ENCODE assay signal across 25 cellular contexts in genomic region chr5:97009921-97010320, GRCh38.
DNase-seq lines count a peak whose midpoint lies in the region; ATAC-seq, FAIRE-seq and TF ChIP-seq lines count a peak whose summit lies in the region.
"Had no signal": no experiment of that assay in that cellular context is flagged by ENCODE, and none has a peak within 500 bp of the region (broad histone marks: within the 10 kb centered on the region; RNA-seq: fewer than 3 reads in every experiment).

No MANE protein-coding gene starts in this region.

- TF ChIP-seq POLR2A in A549 (IDR thresholded peaks at IDR 0.05; ENCODE audit: low read length) (no peak), GM12892 (IDR thresholded peaks at IDR 0.05; ENCODE audit: low read depth, low read length) (no peak)

- TF ChIP-seq EP300 in A549 (IDR thresholded peaks at IDR 0.05): no peak

- H3K9me3 ChIP-seq in A549: no peaks in the 10 kb centered on the region
- H3K9me3 ChIP-seq in BLaER1 treated with 17β-estradiol and CSF1 and Interleukin-3, amounts not matched to agents 10 nM and 100 nM (replicated peaks in 1 of 11): no peaks in the 10 kb centered on the region; a peak in 2 of 22 replicates
- no peaks in the 10 kb centered on the region for H3K9me3 ChIP-seq in OCI-LY7 (ENCODE audit: low read length)
- H3K9me3 ChIP-seq: mucosa of descending colon, prostate gland, testis, vagina had no signal

- H3K4me3 Mint-ChIP-seq in memory B cell: no peak overlapping the region

- no peaks in the 10 kb centered on the region for H3K9me2 ChIP-seq in OCI-LY7 (ENCODE audit: insufficient read depth, low read length)

- H3K27ac Mint-ChIP-seq in memory B cell: peak overlapping the region; percentile 73

- H3K4me2 ChIP-seq in A549 (no peak overlapping the region), OCI-LY7 (ENCODE audit: low read length) (peak overlapping the region; percentile 75)
- peak overlapping the region; percentile 53 to 80 (median 70); a peak in 20 of 22 replicates for H3K4me2 ChIP-seq in BLaER1 treated with 17β-estradiol and CSF1 and Interleukin-3, amounts not matched to agents 10 nM and 100 nM
- H3K4me2 ChIP-seq: hepatocyte had no signal

- peaks cover 9% of the 10 kb centered on the region; the same call in 1 of the 2 replicates for H3K79me2 ChIP-seq in OCI-LY7 (ENCODE audit: insufficient read depth, low read depth, low read length)
- H3K79me2 ChIP-seq: hepatocyte had no signal

- no peaks in the 10 kb centered on the region for H3K27me3 ChIP-seq in BLaER1 treated with 17β-estradiol and CSF1 and Interleukin-3, amounts not matched to agents 10 nM and 100 nM
- H3K27me3 ChIP-seq: foreskin keratinocyte, hepatocyte, testis, vagina had no signal

- no peak for TF ChIP-seq RAD21 in A549 (conservative IDR thresholded peaks at IDR 0.05 in 1 of 2, IDR thresholded peaks at IDR 0.05 in 1 of 2)

- intact Hi-C loops in OCI-LY7 (cut with micrococcal nuclease; ENCODE audit: unreplicated experiment): loop anchor here (2.0 to 10.0 kb wide), 2 partner anchors 75 to 395 kb away; no protein-coding TSS in a partner anchor

- BruUV-seq in OCI-LY7 (replicated peaks; lab: Mats Ljungman, UMichigan): no TSS peak

- peaks cover 24% of the 10 kb centered on the region for H3K36me3 Mint-ChIP-seq in memory B cell

- ATAC-seq in A549: no peak
- no peak for ATAC-seq in memory B cell (ENCODE audit: low read depth)
- ATAC-seq: foreskin keratinocyte had no signal

- 94% methylated on average over 1 of the region's 1 CpG for WGBS in A549 (ENCODE audit: missing lambda C conversion rate)

- H3K9ac ChIP-seq in BLaER1 treated with 17β-estradiol and CSF1 and Interleukin-3, amounts not matched to agents 10 nM and 100 nM: peak overlapping the region in 8 of 11 experiments; percentile 42 to 61 (median 49); a peak in 11 of 22 replicates

- no peak for TF ChIP-seq CTCF in A549 (IDR thresholded peaks at IDR 0.05)
- TF ChIP-seq CTCF in OCI-LY7 (conservative IDR thresholded peaks at IDR 0.05; ENCODE audit: low read length): no peak

- H3K9me3 Mint-ChIP-seq in memory B cell: no peaks in the 10 kb centered on the region

- no peak overlapping the region for H3K4me3 ChIP-seq in A549
- no peak overlapping the region for H3K4me3 ChIP-seq in BLaER1 treated with 17β-estradiol and CSF1 and Interleukin-3, amounts not matched to agents 10 nM and 100 nM
- H3K4me3 ChIP-seq in OCI-LY7 (ENCODE audit: low read depth, low read length, poor library complexity, severe bottlenecking): peak overlapping the region; percentile 48
- H3K4me3 ChIP-seq: hepatocyte, mucosa of descending colon, prostate gland, testis, vagina had no signal

- no peak overlapping the region for H2AFZ ChIP-seq in OCI-LY7 (ENCODE audit: low read length)
- H2AFZ ChIP-seq: hepatocyte had no signal

- H3K27me3 Mint-ChIP-seq in memory B cell: no peaks in the 10 kb centered on the region

- H3K36me3 ChIP-seq in BLaER1 treated with 17β-estradiol and CSF1 and Interleukin-3, amounts not matched to agents 10 nM and 100 nM: peaks cover 44 to 80% (median 65%) of the 10 kb centered on the region in 11 experiments
- H3K36me3 ChIP-seq in OCI-LY7 (ENCODE audit: insufficient read depth, low read length): peaks cover 80% of the 10 kb centered on the region
- H3K36me3 ChIP-seq: prostate gland had no signal

- H4K20me1 ChIP-seq in BLaER1 treated with 17β-estradiol and CSF1 and Interleukin-3, amounts not matched to agents 10 nM and 100 nM: no peaks in the 10 kb centered on the region; a peak in 1 of 22 replicates
- H4K20me1 ChIP-seq in OCI-LY7 (ENCODE audit: insufficient read depth, low read length): no peaks in the 10 kb centered on the region

- DNase-seq in A549 (ENCODE audit: low read depth in 1 of 2, low spot score in 1 of 2) (no peak), OCI-LY7 (ENCODE audit: low spot score) (no peak), memory B cell (ENCODE audit: low spot score in 2 of 2) (no peak), GM12892 (ENCODE audit: insufficient read length) (no peak), HK-2 (ENCODE audit: unreplicated experiment) (no peak), GM19238 (ENCODE audit: insufficient read length, low spot score) (no peak)
- DNase-seq: activated gamma-delta T cell; aorta; cerebellar nuclear complex; COR-L47; DMS79 treated with DMSO at 0.1 percent for 48 hours; effector CD4-positive, alpha-beta T cell; foreskin keratinocyte; GOT3; NCI-H1417 treated with DMSO at 0.1 percent for 48 hours; NCI-H2107; NCI-H446 treated with DMSO at 0.1 percent for 48 hours; testis; WERI-Rb-1 had no signal

- FAIRE-seq in A549 (lab: Jason Lieb, UNC) (no peak), GM12892 (lab: Jason Lieb, UNC) (no peak)
- FAIRE-seq: RCC 7860 had no signal

- H3K4me1 ChIP-seq in A549 (no peaks in the 10 kb centered on the region), OCI-LY7 (ENCODE audit: insufficient read depth, low read length, poor library complexity, severe bottlenecking) (peaks cover 37% of the 10 kb centered on the region)
- H3K4me1 ChIP-seq in BLaER1 treated with 17β-estradiol and CSF1 and Interleukin-3, amounts not matched to agents 10 nM and 100 nM: peaks cover 21 to 27% (median 25%) of the 10 kb centered on the region in 10 experiments
- H3K4me1 ChIP-seq: foreskin keratinocyte, prostate gland, testis, vagina had no signal

- H3K27ac ChIP-seq in A549 (no peak overlapping the region), OCI-LY7 (ENCODE audit: low read depth, low read length, poor library complexity, severe bottlenecking) (peak overlapping the region; percentile 89)
- H3K27ac ChIP-seq in BLaER1 treated with 17β-estradiol and CSF1 and Interleukin-3, amounts not matched to agents 10 nM and 100 nM: peak overlapping the region in 10 of 11 experiments; percentile 42 to 75 (median 68); a peak in 18 of 22 replicates
- H3K27ac ChIP-seq: foreskin keratinocyte, hepatocyte, prostate gland, testis, vagina, WERI-Rb-1 had no signal

- POLR2A ChIA-PET in A549 (lab: Yijun Ruan, JAX): no interaction called here
- POLR2A ChIA-PET in OCI-LY7 (lab: Charles Lee): interaction anchor here (0.6 to 2.7 kb wide), 12 partner anchors 12 to 202 kb away, joined by 3 to 15 read pairs (median 4); partner anchors contain the start of genes ERAP1 and ERAP2

- peaks cover 20% of the 10 kb centered on the region for H3K4me1 Mint-ChIP-seq in memory B cell

- CTCF ChIA-PET in A549 (lab: Yijun Ruan, JAX): no interaction called here
- CTCF ChIA-PET in OCI-LY7 (lab: Charles Lee; ENCODE audit: unreplicated experiment): no interaction called here

TF ChIP-seq in A549, 52 proteins besides CTCF, POLR2A, EP300 and RAD21:
- peak; percentile 60 for TF ChIP-seq MAFK (IDR thresholded peaks at IDR 0.05; ENCODE audit: partially characterized antibody)
- TF ChIP-seq HOXB5 (CRISPR knock-in tag; IDR thresholded peaks at IDR 0.05): no peak
TF ChIP-seq in A549: peak in this region for 1.

Comparison
In these comparisons a context has a peak if more than half of its experiments do, and no peak if none do; other contexts are left out.
1. H3K27ac ChIP-seq: peak in BLaER1 treated with 17β-estradiol and CSF1 and Interleukin-3, amounts not matched to agents 10 nM and 100 nM (10 of 11) and OCI-LY7 (single experiment); none in A549 (0 of 2).